ENCODE assay signal across 8 cellular contexts in the genomic region with DNA sequence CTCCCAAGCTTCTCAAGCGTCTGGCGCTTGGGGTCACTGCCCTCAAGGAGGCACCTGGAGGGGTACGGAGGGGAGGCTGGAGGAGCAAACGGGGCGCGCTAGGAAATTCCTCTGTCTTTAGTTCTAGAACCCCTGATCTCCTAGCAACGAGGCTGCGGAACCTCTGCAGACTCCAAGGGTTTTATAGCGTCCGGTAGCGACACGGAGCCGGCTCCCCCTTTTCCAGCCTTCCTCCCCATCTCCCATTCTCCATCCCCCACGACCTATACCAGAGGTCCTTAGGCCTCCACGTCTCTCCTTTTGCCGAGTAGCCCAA. TPM values are rescaled to one million over a fixed set of nuclear protein-coding genes. Genes with fewer than 3 reads are reported as not detected.
A peak's percentile ranks its signal among the peaks of the same experiment; 100 is the strongest.
DNase-seq lines count a peak whose midpoint lies in the region; ATAC-seq and TF ChIP-seq lines count a peak whose summit lies in the region.

No MANE protein-coding gene starts in this region.

- peaks cover 6 to 13% (median 12%) of the 10 kb centered on the region in 3 donors for H3K4me1 Mint-ChIP-seq in IgD-negative memory B cell
- H3K4me1 Mint-ChIP-seq in naive thymus-derived CD4-positive, alpha-beta T cell = peaks cover 11 to 35% (median 26%) of the 10 kb centered on the region in 7 donors

- H3K27me3 Mint-ChIP-seq in IgD-negative memory B cell = peaks cover 3% of the 10 kb centered on the region
- peaks cover 0 to 3% (median 0%) of the 10 kb centered on the region in 5 donors for H3K27me3 Mint-ChIP-seq in naive thymus-derived CD4-positive, alpha-beta T cell

- POLR2A ChIA-PET in AG04449 (lab: Yijun Ruan, JAX) = interaction anchor here (1.9 to 2.0 kb wide), 2 partner anchors 47 to 98 kb away, joined by 4 to 5 read pairs; a partner anchor contains a TSS
- POLR2A ChIA-PET in naive thymus-derived CD4-positive, alpha-beta T cell (lab: Charles Lee) = interaction anchor here (0.7 to 3.5 kb wide), 8 partner anchors 13 to 120 kb away, joined by 3 to 11 read pairs (median 4); a partner anchor contains a TSS

- H3K36me3 Mint-ChIP-seq in IgD-negative memory B cell = no peaks in the 10 kb centered on the region
- H3K36me3 Mint-ChIP-seq in naive thymus-derived CD4-positive, alpha-beta T cell = peaks cover 0 to 19% (median under 1%) of the 10 kb centered on the region in 5 donors

- H3K4me3 Mint-ChIP-seq in IgD-negative memory B cell = peak overlapping the region in 3 of 4 donors; percentile 84 to 98 (median 97)
- H3K4me3 Mint-ChIP-seq in naive thymus-derived CD4-positive, alpha-beta T cell = peak overlapping the region; percentile 83 to 100 (median 96)

- peak overlapping the region; percentile 85 to 100 (median 98) for H3K27ac Mint-ChIP-seq in IgD-negative memory B cell
- peak overlapping the region; percentile 93 to 100 (median 99) for H3K27ac Mint-ChIP-seq in naive thymus-derived CD4-positive, alpha-beta T cell

- no peak for ATAC-seq in naive thymus-derived CD4-positive, alpha-beta T cell
- ATAC-seq in GM18907 (IDR thresholded peaks at IDR 0.05; ENCODE audit: unreplicated experiment) (no peak), HG02870 (IDR thresholded peaks at IDR 0.05; ENCODE audit: unreplicated experiment) (no peak)

- TF ChIP-seq CTCF in AG04449 (IDR thresholded peaks at IDR 0.05; ENCODE audit: insufficient read depth, low read length, missing control alignments) = no peak

- CTCF ChIA-PET in AG04449 (lab: Yijun Ruan, JAX) = interaction anchor here (1.1 to 7.3 kb wide), 9 partner anchors 9 to 165 kb away, joined by 3 to 63 read pairs (median 3); no protein-coding TSS in a partner anchor
- CTCF ChIA-PET in naive thymus-derived CD4-positive, alpha-beta T cell (lab: Charles Lee) = interaction anchor here (1.6 kb wide), 2 partner anchors 16 to 48 kb away, joined by 3 to 8 read pairs; a partner anchor contains a TSS

- intact Hi-C loops in naive thymus-derived CD4-positive, alpha-beta T cell (cut with micrococcal nuclease) = loop anchor here (1.0 to 5.0 kb wide), 19 partner anchors 37 to 795 kb away; a partner anchor contains a TSS

- H3K36me3 ChIP-seq in naive thymus-derived CD4-positive, alpha-beta T cell (ENCODE audit: control insufficient read depth in 2 of 3, insufficient read depth in 3 of 3, low read length in 3 of 3) = peaks cover 0 to 33% (median 7%) of the 10 kb centered on the region in 3 experiments

- no peaks in the 10 kb centered on the region for H3K9me3 Mint-ChIP-seq in IgD-negative memory B cell
- H3K9me3 Mint-ChIP-seq in naive thymus-derived CD4-positive, alpha-beta T cell = no peaks in the 10 kb centered on the region

- no peaks in the 10 kb centered on the region for H3K9me3 ChIP-seq in naive thymus-derived CD4-positive, alpha-beta T cell (ENCODE audit: control insufficient read depth in 2 of 3, low read length in 3 of 3)

- peaks cover 13 to 17% of the 10 kb centered on the region in 2 donors for H3K4me1 ChIP-seq in naive thymus-derived CD4-positive, alpha-beta T cell (ENCODE audit: control insufficient read depth in 2 of 2, insufficient read depth in 2 of 2, low read length in 2 of 2)

- H3K27me3 ChIP-seq in naive thymus-derived CD4-positive, alpha-beta T cell (ENCODE audit: control insufficient read depth in 2 of 2, insufficient read depth in 2 of 2, low read length in 2 of 2) = no peaks in the 10 kb centered on the region

- no peak for DNase-seq in AG04449 (ENCODE audit: low read depth, low spot score)
- no peak for DNase-seq in caudate nucleus (lab: John Stamatoyannopoulos, UW)
- no peak for DNase-seq in naive thymus-derived CD4-positive, alpha-beta T cell
- no peak for DNase-seq in globus pallidus (ENCODE audit: low spot score)
- DNase-seq in HuH-7.5 (ENCODE audit: low spot score) = no peak

- peak overlapping the region; percentile 46 for H3K27ac ChIP-seq in caudate nucleus (ENCODE audit: low read depth, low read length)
- peak overlapping the region; percentile 90 for H3K27ac ChIP-seq in naive thymus-derived CD4-positive, alpha-beta T cell (ENCODE audit: low read depth, low read length)

- H3K4me3 ChIP-seq in AG04449 (ENCODE audit: low read depth, low read length) = peak overlapping the region; percentile 44
- H3K4me3 ChIP-seq in naive thymus-derived CD4-positive, alpha-beta T cell (ENCODE audit: low read length) = no peak overlapping the region

RNA-seq across cellular contexts. Expression of a gene that starts 0.6 kb away (rescaled TPM):
- 73.8 TPM for polyA plus RNA-seq in IgD-negative memory B cell
- 10 to 100 TPM; 36.5 to 92.0 (median 69.9) TPM for total RNA-seq in naive thymus-derived CD4-positive, alpha-beta T cell
- 100 to 1,000 TPM in 1 of 2 donors, 10 to 100 TPM in 1; 96.3 to 127 TPM for polyA plus RNA-seq in naive thymus-derived CD4-positive, alpha-beta T cell

RNA-seq across cellular contexts. Expression of a gene that starts 35.7 kb away (rescaled TPM):
- polyA plus RNA-seq in IgD-negative memory B cell = not detected
- total RNA-seq in naive thymus-derived CD4-positive, alpha-beta T cell = under 1 TPM in 1 of 5 experiments, not detected in 4; 0.19 TPM
- not detected for polyA plus RNA-seq in naive thymus-derived CD4-positive, alpha-beta T cell

RNA-seq across cellular contexts. Expression of a gene that starts 36.7 kb away (rescaled TPM):
- polyA plus RNA-seq in IgD-negative memory B cell = not detected
- under 1 TPM in 1 of 5 experiments, not detected in 4; 0.27 TPM for total RNA-seq in naive thymus-derived CD4-positive, alpha-beta T cell
- not detected for polyA plus RNA-seq in naive thymus-derived CD4-positive, alpha-beta T cell

RNA-seq across cellular contexts. Expression of a gene that starts 43.4 kb away (rescaled TPM):
- 90.3 TPM for polyA plus RNA-seq in IgD-negative memory B cell
- 100 to 1,000 TPM; 130 to 221 (median 150) TPM for total RNA-seq in naive thymus-derived CD4-positive, alpha-beta T cell
- polyA plus RNA-seq in naive thymus-derived CD4-positive, alpha-beta T cell = 100 to 1,000 TPM; 118 to 183 TPM

RNA-seq across cellular contexts. Expression of a gene that starts 47.7 kb away (rescaled TPM):
- polyA plus RNA-seq in IgD-negative memory B cell = 59.6 TPM
- total RNA-seq in naive thymus-derived CD4-positive, alpha-beta T cell = 10 to 100 TPM; 17.5 to 42.0 (median 25.7) TPM
- polyA plus RNA-seq in naive thymus-derived CD4-positive, alpha-beta T cell = 10 to 100 TPM; 54.0 to 62.6 TPM
